Comparison of ENCODE assay signal across 17 cellular contexts in the genomic region with DNA sequence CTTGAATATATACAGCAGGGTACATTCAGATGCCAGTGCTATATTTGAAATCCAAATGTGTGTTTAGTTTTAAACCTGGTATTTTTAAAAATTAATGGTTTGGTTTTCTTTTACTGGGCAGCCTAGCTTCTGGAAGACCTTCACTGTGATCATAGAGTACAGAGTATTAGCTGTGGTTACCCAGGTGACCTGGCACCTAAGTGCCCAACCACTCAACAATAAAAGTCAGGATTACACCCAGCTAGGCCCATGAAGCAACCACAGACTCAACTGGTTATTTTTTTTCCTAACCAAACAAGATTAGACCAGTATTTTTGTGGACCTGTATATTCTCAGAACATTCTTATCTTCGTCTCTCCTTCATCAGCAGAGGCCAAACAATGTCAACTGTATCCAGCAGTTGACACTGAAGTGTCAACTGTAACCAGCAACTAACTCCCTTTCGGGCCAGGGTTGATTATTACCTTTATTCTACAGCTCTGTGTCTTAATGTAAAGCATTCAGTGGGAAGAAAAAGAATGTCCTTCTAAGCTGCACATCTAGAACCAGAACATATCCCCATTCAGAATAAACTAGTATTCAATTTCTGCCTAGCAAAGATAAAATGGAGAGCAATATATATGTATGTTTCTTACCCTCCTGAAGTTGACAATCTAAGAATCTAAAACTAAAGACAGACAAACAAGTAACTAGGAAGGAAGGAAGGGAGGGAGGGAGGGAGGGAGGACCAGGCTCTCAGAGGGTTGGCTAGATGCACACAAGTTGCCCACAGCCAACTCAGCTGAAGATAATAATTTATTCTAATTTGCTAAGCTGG.
"Had no signal": no experiment of that assay in that cellular context is flagged by ENCODE, and none has a peak within 500 bp of the region (broad histone marks: within the 10 kb centered on the region; RNA-seq: fewer than 3 reads in every experiment).

No MANE protein-coding gene starts in this region.

- H3K4me3 ChIP-seq: breast epithelium had no signal

- H3K9me3 ChIP-seq: breast epithelium had no signal

- H3K4me1 ChIP-seq: breast epithelium, spleen had no signal

- H3K27me3 ChIP-seq: breast epithelium, spleen had no signal

- DNase-seq: activated CD4-positive, alpha-beta T cell treated with anti-CD3 and anti-CD28 coated beads, Interleukin-2, amount 10 ng/mL, durations not matched to agents 7 days and 5 days; activated CD8-positive, alpha-beta memory T cell treated with anti-CD3 and anti-CD28 coated beads, Interleukin-2, amount 50 U/mL, for 4 hours; activated CD8-positive, alpha-beta T cell treated with anti-CD3 and anti-CD28 coated beads, Interleukin-2, amount 10 ng/mL, durations not matched to agents 7 days and 5 days; activated naive CD4-positive, alpha-beta T cell treated with anti-CD3 and anti-CD28 coated beads, Interleukin-2, amount 10 ng/mL, durations not matched to agents 7 days and 5 days; activated naive CD8-positive, alpha-beta T cell treated with anti-CD3 and anti-CD28 coated beads, Interleukin-2, amount 50 U/mL, for 24 hours; activated T-cell treated with anti-CD3 and anti-CD28 coated beads, Interleukin-2, amount 50 U/mL, for 4 hours; cerebellar nuclear complex; effector CD4-positive, alpha-beta T cell; mesendoderm; natural killer cell; retina; spleen; stimulated activated CD4-positive, alpha-beta T cell treated with anti-CD3 and anti-CD28 coated beads, Interleukin-4, amount 100 ng/mL, for 4 hours; stimulated activated naive CD4-positive, alpha-beta T cell; SW 1271 had no signal

- ATAC-seq: activated CD8-positive, alpha-beta T cell treated with anti-CD3 and anti-CD28 coated beads, Interleukin-2, amount 10 ng/mL, durations not matched to agents 7 days and 5 days; activated naive CD8-positive, alpha-beta T cell treated with anti-CD3 and anti-CD28 coated beads, Interleukin-2, amount 50 U/mL, for 24 hours; activated T-cell treated with anti-CD3 and anti-CD28 coated beads, Interleukin-2, amount 50 U/mL, for 4 hours; esophagus mucosa had no signal

- H3K36me3 ChIP-seq: breast epithelium, spleen had no signal

- H3K27ac ChIP-seq: breast epithelium, spleen had no signal
